Comparison of ENCODE assay signal across 1 cellular context in the genomic region with DNA sequence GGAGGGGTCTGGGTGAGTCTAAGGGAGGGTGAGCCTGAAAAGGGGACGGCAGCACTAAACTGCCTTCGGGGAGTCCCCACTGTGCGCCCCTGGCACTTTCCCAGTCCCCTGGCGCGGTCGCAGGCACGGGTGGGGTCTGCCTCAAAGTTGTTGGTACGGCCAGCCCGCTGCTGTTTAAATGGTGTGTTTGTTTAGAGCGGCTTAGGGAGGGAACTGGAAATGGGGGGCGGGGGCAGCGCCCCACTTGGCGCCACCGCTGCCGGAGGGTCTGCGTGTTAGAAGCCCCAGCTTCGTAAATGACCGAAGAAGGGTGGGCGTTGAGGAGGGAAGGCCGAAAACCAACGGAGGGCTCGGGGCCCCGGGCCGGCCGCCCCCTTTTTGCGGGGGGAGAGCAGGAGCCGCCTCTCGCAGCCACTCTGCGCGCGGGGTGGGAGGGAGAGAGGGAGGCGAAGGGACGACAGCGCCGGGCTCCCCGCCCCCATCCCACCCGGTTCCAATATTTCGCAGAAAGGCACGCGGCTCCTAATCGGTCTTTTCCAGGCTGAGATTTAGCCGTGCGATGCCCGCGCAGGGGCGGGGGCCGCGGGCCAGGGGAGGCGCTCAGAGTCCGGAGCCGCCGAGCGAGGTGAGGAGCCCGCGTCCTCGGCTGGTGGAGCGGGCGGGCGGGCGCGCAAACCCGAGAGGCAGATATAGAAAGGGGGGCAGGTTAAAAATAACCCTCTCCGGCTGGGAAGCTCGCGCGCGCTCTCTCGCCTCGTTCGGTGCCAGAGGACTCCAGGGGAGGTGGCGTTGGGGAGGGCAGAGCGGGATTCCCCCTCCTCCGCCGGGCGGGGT.
A peak's percentile ranks its signal among the peaks of the same experiment; 100 is the strongest.
TF ChIP-seq lines count a peak whose summit lies in the region.

No MANE protein-coding gene starts in this region.

TF ChIP-seq in HepG2, 621 proteins besides CTCF, POLR2A, EP300 and RAD21 (continued from another document and continues in another):
- TF ChIP-seq RFXANK (CRISPR knock-in tag; IDR thresholded peaks at IDR 0.05) (no peak), HDAC1 (CRISPR knock-in tag; IDR thresholded peaks at IDR 0.05) (peak; percentile 20; the same call in 1 of the 2 replicates), ZNF850 (CRISPR knock-in tag; conservative IDR thresholded peaks at IDR 0.05) (no peak), ZNF337 (CRISPR knock-in tag; IDR thresholded peaks at IDR 0.05; ENCODE audit: borderline replicate concordance, low read depth) (no peak), ZNF747 (CRISPR knock-in tag; IDR thresholded peaks at IDR 0.05; ENCODE audit: borderline replicate concordance) (0 out of 2 replicates have a peak, but pooled peaks have one; percentile 31), SMAD1 (CRISPR knock-in tag; IDR thresholded peaks at IDR 0.05; ENCODE audit: borderline replicate concordance, low read depth) (no peak), LCORL (IDR thresholded peaks at IDR 0.05) (no peak), LCORL (CRISPR knock-in tag; IDR thresholded peaks at IDR 0.05) (no peak), ELF4 (CRISPR knock-in tag; IDR thresholded peaks at IDR 0.05; ENCODE audit: borderline replicate concordance) (no peak), TEAD2 (CRISPR knock-in tag; IDR thresholded peaks at IDR 0.05) (no peak), ZNF709 (CRISPR knock-in tag; IDR thresholded peaks at IDR 0.05) (no peak), ZNF768 (CRISPR knock-in tag; IDR thresholded peaks at IDR 0.05) (no peak), MAFG (CRISPR knock-in tag; IDR thresholded peaks at IDR 0.05) (no peak), ZNF382 (CRISPR knock-in tag; IDR thresholded peaks at IDR 0.05; ENCODE audit: borderline replicate concordance) (no peak), ZNF615 (CRISPR knock-in tag; IDR thresholded peaks at IDR 0.05; ENCODE audit: borderline replicate concordance) (no peak), YEATS2 (CRISPR knock-in tag; IDR thresholded peaks at IDR 0.05; ENCODE audit: borderline replicate concordance) (no peak), TCF7 (IDR thresholded peaks at IDR 0.05; ENCODE audit: low read depth) (no peak), SRY (CRISPR knock-in tag; IDR thresholded peaks at IDR 0.05) (no peak), DR1 (CRISPR knock-in tag; IDR thresholded peaks at IDR 0.05) (no peak), ZSCAN9 (CRISPR knock-in tag; IDR thresholded peaks at IDR 0.05; ENCODE audit: borderline replicate concordance) (no peak), MYC (CRISPR knock-in tag; IDR thresholded peaks at IDR 0.05; ENCODE audit: borderline replicate concordance) (0 out of 2 replicates have a peak, but pooled peaks have one; percentile 23), KDM1A (CRISPR knock-in tag; IDR thresholded peaks at IDR 0.05) (no peak), ZNF282 (IDR thresholded peaks at IDR 0.05; ENCODE audit: partially characterized antibody) (no peak), MBNL3 (CRISPR knock-in tag; conservative IDR thresholded peaks at IDR 0.05) (no peak), ZBTB42 (CRISPR knock-in tag; IDR thresholded peaks at IDR 0.05) (no peak), KLF9 (CRISPR knock-in tag; IDR thresholded peaks at IDR 0.05; ENCODE audit: low read depth) (no peak), SNAI1 (CRISPR knock-in tag; IDR thresholded peaks at IDR 0.05; ENCODE audit: borderline replicate concordance) (no peak), KDM2A (CRISPR knock-in tag; IDR thresholded peaks at IDR 0.05; ENCODE audit: borderline replicate concordance, low read depth) (no peak), SRSF4 (IDR thresholded peaks at IDR 0.05; ENCODE audit: low read depth, low read length, poor library complexity, severe bottlenecking) (no peak), TARDBP (CRISPR knock-in tag; IDR thresholded peaks at IDR 0.05) (no peak), ZNF75D (CRISPR knock-in tag; IDR thresholded peaks at IDR 0.05; ENCODE audit: borderline replicate concordance) (no peak), TEAD3 (CRISPR knock-in tag; optimal IDR thresholded peaks at IDR 0.05; ENCODE audit: borderline replicate concordance) (no peak), ZNF781 (CRISPR knock-in tag; IDR thresholded peaks at IDR 0.05; ENCODE audit: borderline replicate concordance, not compliant biosample characterization) (no peak), THAP11 (CRISPR knock-in tag; IDR thresholded peaks at IDR 0.05) (no peak), ZMYM3 (CRISPR knock-in tag; IDR thresholded peaks at IDR 0.05) (no peak), GABPB1 (CRISPR knock-in tag; IDR thresholded peaks at IDR 0.05) (peak; percentile 20; the same call in 1 of the 2 replicates)
- TF ChIP-seq, protein P1, sequence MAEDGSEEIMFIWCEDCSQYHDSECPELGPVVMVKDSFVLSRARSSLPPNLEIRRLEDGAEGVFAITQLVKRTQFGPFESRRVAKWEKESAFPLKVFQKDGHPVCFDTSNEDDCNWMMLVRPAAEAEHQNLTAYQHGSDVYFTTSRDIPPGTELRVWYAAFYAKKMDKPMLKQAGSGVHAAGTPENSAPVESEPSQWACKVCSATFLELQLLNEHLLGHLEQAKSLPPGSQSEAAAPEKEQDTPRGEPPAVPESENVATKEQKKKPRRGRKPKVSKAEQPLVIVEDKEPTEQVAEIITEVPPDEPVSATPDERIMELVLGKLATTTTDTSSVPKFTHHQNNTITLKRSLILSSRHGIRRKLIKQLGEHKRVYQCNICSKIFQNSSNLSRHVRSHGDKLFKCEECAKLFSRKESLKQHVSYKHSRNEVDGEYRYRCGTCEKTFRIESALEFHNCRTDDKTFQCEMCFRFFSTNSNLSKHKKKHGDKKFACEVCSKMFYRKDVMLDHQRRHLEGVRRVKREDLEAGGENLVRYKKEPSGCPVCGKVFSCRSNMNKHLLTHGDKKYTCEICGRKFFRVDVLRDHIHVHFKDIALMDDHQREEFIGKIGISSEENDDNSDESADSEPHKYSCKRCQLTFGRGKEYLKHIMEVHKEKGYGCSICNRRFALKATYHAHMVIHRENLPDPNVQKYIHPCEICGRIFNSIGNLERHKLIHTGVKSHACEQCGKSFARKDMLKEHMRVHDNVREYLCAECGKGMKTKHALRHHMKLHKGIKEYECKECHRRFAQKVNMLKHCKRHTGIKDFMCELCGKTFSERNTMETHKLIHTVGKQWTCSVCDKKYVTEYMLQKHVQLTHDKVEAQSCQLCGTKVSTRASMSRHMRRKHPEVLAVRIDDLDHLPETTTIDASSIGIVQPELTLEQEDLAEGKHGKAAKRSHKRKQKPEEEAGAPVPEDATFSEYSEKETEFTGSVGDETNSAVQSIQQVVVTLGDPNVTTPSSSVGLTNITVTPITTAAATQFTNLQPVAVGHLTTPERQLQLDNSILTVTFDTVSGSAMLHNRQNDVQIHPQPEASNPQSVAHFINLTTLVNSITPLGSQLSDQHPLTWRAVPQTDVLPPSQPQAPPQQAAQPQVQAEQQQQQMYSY (CRISPR knock-in tag; IDR thresholded peaks at IDR 0.05), result no peak
- TF ChIP-seq, protein P2, sequence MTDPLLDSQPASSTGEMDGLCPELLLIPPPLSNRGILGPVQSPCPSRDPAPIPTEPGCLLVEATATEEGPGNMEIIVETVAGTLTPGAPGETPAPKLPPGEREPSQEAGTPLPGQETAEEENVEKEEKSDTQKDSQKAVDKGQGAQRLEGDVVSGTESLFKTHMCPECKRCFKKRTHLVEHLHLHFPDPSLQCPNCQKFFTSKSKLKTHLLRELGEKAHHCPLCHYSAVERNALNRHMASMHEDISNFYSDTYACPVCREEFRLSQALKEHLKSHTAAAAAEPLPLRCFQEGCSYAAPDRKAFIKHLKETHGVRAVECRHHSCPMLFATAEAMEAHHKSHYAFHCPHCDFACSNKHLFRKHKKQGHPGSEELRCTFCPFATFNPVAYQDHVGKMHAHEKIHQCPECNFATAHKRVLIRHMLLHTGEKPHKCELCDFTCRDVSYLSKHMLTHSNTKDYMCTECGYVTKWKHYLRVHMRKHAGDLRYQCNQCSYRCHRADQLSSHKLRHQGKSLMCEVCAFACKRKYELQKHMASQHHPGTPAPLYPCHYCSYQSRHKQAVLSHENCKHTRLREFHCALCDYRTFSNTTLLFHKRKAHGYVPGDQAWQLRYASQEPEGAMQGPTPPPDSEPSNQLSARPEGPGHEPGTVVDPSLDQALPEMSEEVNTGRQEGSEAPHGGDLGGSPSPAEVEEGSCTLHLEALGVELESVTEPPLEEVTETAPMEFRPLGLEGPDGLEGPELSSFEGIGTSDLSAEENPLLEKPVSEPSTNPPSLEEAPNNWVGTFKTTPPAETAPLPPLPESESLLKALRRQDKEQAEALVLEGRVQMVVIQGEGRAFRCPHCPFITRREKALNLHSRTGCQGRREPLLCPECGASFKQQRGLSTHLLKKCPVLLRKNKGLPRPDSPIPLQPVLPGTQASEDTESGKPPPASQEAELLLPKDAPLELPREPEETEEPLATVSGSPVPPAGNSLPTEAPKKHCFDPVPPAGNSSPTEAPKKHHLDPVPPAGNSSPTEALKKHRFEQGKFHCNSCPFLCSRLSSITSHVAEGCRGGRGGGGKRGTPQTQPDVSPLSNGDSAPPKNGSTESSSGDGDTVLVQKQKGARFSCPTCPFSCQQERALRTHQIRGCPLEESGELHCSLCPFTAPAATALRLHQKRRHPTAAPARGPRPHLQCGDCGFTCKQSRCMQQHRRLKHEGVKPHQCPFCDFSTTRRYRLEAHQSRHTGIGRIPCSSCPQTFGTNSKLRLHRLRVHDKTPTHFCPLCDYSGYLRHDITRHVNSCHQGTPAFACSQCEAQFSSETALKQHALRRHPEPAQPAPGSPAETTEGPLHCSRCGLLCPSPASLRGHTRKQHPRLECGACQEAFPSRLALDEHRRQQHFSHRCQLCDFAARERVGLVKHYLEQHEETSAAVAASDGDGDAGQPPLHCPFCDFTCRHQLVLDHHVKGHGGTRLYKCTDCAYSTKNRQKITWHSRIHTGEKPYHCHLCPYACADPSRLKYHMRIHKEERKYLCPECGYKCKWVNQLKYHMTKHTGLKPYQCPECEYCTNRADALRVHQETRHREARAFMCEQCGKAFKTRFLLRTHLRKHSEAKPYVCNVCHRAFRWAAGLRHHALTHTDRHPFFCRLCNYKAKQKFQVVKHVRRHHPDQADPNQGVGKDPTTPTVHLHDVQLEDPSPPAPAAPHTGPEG (CRISPR knock-in tag; IDR thresholded peaks at IDR 0.05), result peak; percentile 99
- TF ChIP-seq, protein P3, sequence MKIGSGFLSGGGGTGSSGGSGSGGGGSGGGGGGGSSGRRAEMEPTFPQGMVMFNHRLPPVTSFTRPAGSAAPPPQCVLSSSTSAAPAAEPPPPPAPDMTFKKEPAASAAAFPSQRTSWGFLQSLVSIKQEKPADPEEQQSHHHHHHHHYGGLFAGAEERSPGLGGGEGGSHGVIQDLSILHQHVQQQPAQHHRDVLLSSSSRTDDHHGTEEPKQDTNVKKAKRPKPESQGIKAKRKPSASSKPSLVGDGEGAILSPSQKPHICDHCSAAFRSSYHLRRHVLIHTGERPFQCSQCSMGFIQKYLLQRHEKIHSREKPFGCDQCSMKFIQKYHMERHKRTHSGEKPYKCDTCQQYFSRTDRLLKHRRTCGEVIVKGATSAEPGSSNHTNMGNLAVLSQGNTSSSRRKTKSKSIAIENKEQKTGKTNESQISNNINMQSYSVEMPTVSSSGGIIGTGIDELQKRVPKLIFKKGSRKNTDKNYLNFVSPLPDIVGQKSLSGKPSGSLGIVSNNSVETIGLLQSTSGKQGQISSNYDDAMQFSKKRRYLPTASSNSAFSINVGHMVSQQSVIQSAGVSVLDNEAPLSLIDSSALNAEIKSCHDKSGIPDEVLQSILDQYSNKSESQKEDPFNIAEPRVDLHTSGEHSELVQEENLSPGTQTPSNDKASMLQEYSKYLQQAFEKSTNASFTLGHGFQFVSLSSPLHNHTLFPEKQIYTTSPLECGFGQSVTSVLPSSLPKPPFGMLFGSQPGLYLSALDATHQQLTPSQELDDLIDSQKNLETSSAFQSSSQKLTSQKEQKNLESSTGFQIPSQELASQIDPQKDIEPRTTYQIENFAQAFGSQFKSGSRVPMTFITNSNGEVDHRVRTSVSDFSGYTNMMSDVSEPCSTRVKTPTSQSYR (CRISPR knock-in tag; IDR thresholded peaks at IDR 0.05; ENCODE audit: borderline replicate concordance), result 0 out of 2 replicates have a peak, but pooled peaks have one; percentile 14
- TF ChIP-seq, protein P4, sequence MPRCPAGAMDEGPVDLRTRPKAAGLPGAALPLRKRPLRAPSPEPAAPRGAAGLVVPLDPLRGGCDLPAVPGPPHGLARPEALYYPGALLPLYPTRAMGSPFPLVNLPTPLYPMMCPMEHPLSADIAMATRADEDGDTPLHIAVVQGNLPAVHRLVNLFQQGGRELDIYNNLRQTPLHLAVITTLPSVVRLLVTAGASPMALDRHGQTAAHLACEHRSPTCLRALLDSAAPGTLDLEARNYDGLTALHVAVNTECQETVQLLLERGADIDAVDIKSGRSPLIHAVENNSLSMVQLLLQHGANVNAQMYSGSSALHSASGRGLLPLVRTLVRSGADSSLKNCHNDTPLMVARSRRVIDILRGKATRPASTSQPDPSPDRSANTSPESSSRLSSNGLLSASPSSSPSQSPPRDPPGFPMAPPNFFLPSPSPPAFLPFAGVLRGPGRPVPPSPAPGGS (CRISPR knock-in tag; IDR thresholded peaks at IDR 0.05), result no peak
- TF ChIP-seq, protein P5, sequence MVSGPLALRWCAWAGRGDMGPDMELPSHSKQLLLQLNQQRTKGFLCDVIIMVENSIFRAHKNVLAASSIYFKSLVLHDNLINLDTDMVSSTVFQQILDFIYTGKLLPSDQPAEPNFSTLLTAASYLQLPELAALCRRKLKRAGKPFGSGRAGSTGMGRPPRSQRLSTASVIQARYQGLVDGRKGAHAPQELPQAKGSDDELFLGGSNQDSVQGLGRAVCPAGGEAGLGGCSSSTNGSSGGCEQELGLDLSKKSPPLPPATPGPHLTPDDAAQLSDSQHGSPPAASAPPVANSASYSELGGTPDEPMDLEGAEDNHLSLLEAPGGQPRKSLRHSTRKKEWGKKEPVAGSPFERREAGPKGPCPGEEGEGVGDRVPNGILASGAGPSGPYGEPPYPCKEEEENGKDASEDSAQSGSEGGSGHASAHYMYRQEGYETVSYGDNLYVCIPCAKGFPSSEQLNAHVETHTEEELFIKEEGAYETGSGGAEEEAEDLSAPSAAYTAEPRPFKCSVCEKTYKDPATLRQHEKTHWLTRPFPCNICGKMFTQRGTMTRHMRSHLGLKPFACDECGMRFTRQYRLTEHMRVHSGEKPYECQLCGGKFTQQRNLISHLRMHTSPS (CRISPR knock-in tag; IDR thresholded peaks at IDR 0.05; ENCODE audit: low read depth), result 0 out of 2 replicates have a peak, but pooled peaks have one; percentile 34
- TF ChIP-seq, protein P6, sequence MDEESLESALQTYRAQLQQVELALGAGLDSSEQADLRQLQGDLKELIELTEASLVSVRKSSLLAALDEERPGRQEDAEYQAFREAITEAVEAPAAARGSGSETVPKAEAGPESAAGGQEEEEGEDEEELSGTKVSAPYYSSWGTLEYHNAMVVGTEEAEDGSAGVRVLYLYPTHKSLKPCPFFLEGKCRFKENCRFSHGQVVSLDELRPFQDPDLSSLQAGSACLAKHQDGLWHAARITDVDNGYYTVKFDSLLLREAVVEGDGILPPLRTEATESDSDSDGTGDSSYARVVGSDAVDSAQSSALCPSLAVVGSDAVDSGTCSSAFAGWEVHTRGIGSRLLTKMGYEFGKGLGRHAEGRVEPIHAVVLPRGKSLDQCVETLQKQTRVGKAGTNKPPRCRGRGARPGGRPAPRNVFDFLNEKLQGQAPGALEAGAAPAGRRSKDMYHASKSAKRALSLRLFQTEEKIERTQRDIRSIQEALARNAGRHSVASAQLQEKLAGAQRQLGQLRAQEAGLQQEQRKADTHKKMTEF (CRISPR knock-in tag; IDR thresholded peaks at IDR 0.05), result 0 out of 2 replicates have a peak, but pooled peaks have one; percentile 10
